ENCODE assay signal across 34 cellular contexts in genomic region chr1:18855573-18855972, GRCh38. TPM values are rescaled to one million over a fixed set of nuclear protein-coding genes. Genes with fewer than 3 reads are reported as not detected.
"Had no signal": no experiment of that assay in that cellular context is flagged by ENCODE, and none has a peak within 500 bp of the region (broad histone marks: within the 10 kb centered on the region; RNA-seq: fewer than 3 reads in every experiment).

No MANE protein-coding gene starts in this region.

- H3K36me3 ChIP-seq: colonic mucosa, esophagus muscularis mucosa, heart right ventricle, left lung, pancreas, right lobe of liver, tibial artery had no signal

- H3K27ac ChIP-seq: colonic mucosa, esophagus muscularis mucosa, foreskin keratinocyte, heart right ventricle, left lung, pancreas, right lobe of liver, testis, tibial artery had no signal

- H3K4me2 ChIP-seq: smooth muscle cell had no signal

- H3K27me3 ChIP-seq: colonic mucosa, foreskin keratinocyte, pancreas, right lobe of liver, testis had no signal

- DNase-seq: colonic mucosa; effector memory CD4-positive, alpha-beta T cell; foreskin keratinocyte; glutamatergic neuron; heart right ventricle; hippocampal formation; left cardiac atrium; left lung; mammary epithelial cell; mesendoderm; midbrain; naive thymus-derived CD4-positive, alpha-beta T cell; nephron progenitor cell; occipital lobe; pancreas; right lobe of liver; stimulated activated CD4-positive, alpha-beta T cell treated with anti-CD3 and anti-CD28 coated beads, Interleukin-2, amount 100 ng/mL, for 24 hours; stimulated activated CD4-positive, alpha-beta T cell treated with anti-CD3 and anti-CD28 coated beads, Interleukin-4, amount 100 ng/mL, for 4 hours; stimulated activated naive CD8-positive, alpha-beta T cell treated with anti-CD3 and anti-CD28 coated beads, Interleukin-15, Interleukin-2, amounts not matched to agents 100 U/mL and 50 U/mL, for 24 hours; substantia nigra; testis; tibial artery had no signal

- ATAC-seq: foreskin keratinocyte; left cardiac atrium; left lung; naive thymus-derived CD4-positive, alpha-beta T cell; pancreas; stimulated activated memory B cell treated with anti-CD40 and anti-IgM and Interleukin-4, amounts not matched to agents 10 μg/mL and 1 μg/mL and 100 μg/mL, for 72 hours; stimulated activated naive CD8-positive, alpha-beta T cell treated with anti-CD3 and anti-CD28 coated beads, Interleukin-15, Interleukin-2, amounts not matched to agents 100 U/mL and 50 U/mL, for 24 hours had no signal

- H3K4me1 ChIP-seq: colonic mucosa, esophagus muscularis mucosa, foreskin keratinocyte, heart right ventricle, left lung, pancreas, right lobe of liver, testis, tibial artery had no signal

- FAIRE-seq: endothelial cell of umbilical vein, islet of Langerhans, pancreas, urothelium cell line had no signal

- H3K9me3 ChIP-seq: colonic mucosa, esophagus muscularis mucosa, heart right ventricle, left lung, pancreas, right lobe of liver, testis, tibial artery had no signal

- H3K4me3 ChIP-seq: colonic mucosa, esophagus muscularis mucosa, heart right ventricle, left lung, pancreas, right lobe of liver, smooth muscle cell, testis, tibial artery had no signal

RNA-seq across cellular contexts. Expression of gene TAS1R2, which starts 3.9 kb away (rescaled TPM):
- total RNA-seq: chondrocyte; colonic mucosa; endothelial cell of umbilical vein; epithelial cell of proximal tubule; esophagus muscularis mucosa; fibroblast of lung; foreskin keratinocyte; heart right ventricle; kidney epithelial cell; left cardiac atrium; left lung; mucosa of gallbladder; naive thymus-derived CD4-positive, alpha-beta T cell; occipital lobe; pancreas; progenitor cell of endocrine pancreas; smooth muscle cell had no signal
- polyA plus RNA-seq: endothelial cell of umbilical vein; fibroblast of lung; foreskin keratinocyte; heart right ventricle; mammary epithelial cell; naive thymus-derived CD4-positive, alpha-beta T cell; pancreas; smooth muscle cell had no signal
